ENCODE assay signal across 2 cellular contexts in genomic region chr10:119413738-119414611, GRCh38.
TF ChIP-seq lines count a peak whose summit lies in the region.

No MANE protein-coding gene starts in this region.

TF ChIP-seq in IMR-90, 13 proteins besides CTCF, POLR2A, EP300 and RAD21:
- TF ChIP-seq MAFK (IDR thresholded peaks at IDR 0.05; ENCODE audit: low read depth, low read length) (no peak), NFE2L2 (IDR thresholded peaks at IDR 0.05; ENCODE audit: low read depth, low read length) (peak; percentile 45), MXI1 (IDR thresholded peaks at IDR 0.05; ENCODE audit: borderline replicate concordance, low read depth, low read length) (peak; percentile 50; the same call in 1 of the 2 replicates), CEBPB (IDR thresholded peaks at IDR 0.05; ENCODE audit: low read depth, low read length) (peak; percentile 88), BHLHE40 (IDR thresholded peaks at IDR 0.05; ENCODE audit: low read depth, low read length) (peak; percentile 37), RCOR1 (IDR thresholded peaks at IDR 0.05; ENCODE audit: insufficient replicate concordance, low read length) (no peak), MAZ (IDR thresholded peaks at IDR 0.05; ENCODE audit: borderline replicate concordance, low read depth, low read length) (peak; percentile 93; the same call in 1 of the 2 replicates), ELK1 (IDR thresholded peaks at IDR 0.05; ENCODE audit: borderline replicate concordance, low read depth, low read length) (no peak), RFX5 (IDR thresholded peaks at IDR 0.05; ENCODE audit: low read depth, low read length) (no peak), FOS (IDR thresholded peaks at IDR 0.05; ENCODE audit: low read depth, low read length) (peak; percentile 61; the same call in 1 of the 2 replicates), CHD1 (IDR thresholded peaks at IDR 0.05; ENCODE audit: low read depth, low read length) (no peak), SMC3 (IDR thresholded peaks at IDR 0.05; ENCODE audit: low read depth, low read length) (peak; percentile 4; the same call in 1 of the 2 replicates)
- TF ChIP-seq, protein P1, sequence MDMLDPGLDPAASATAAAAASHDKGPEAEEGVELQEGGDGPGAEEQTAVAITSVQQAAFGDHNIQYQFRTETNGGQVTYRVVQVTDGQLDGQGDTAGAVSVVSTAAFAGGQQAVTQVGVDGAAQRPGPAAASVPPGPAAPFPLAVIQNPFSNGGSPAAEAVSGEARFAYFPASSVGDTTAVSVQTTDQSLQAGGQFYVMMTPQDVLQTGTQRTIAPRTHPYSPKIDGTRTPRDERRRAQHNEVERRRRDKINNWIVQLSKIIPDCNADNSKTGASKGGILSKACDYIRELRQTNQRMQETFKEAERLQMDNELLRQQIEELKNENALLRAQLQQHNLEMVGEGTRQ (IDR thresholded peaks at IDR 0.05; ENCODE audit: low read depth, low read length) = peak; percentile 90
TF ChIP-seq in IMR-90: peak in this region for 8.

TF ChIP-seq in H1, 55 proteins besides CTCF, POLR2A, EP300 and RAD21:
- TF ChIP-seq, protein P2, sequence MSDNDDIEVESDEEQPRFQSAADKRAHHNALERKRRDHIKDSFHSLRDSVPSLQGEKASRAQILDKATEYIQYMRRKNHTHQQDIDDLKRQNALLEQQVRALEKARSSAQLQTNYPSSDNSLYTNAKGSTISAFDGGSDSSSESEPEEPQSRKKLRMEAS (IDR thresholded peaks at IDR 0.05) = no peak
- TF ChIP-seq RBBP5 (IDR thresholded peaks at IDR 0.05; ENCODE audit: borderline replicate concordance, low read depth, low read length) = peak; percentile 41; the same call in 1 of the 2 replicates
- no peak for TF ChIP-seq BCL11A (IDR thresholded peaks at IDR 0.05; ENCODE audit: low read depth in 2 of 2, low read length in 2 of 2)
- no peak for TF ChIP-seq SIRT6 (IDR thresholded peaks at IDR 0.05; ENCODE audit: low read length)
- TF ChIP-seq CREB1 (IDR thresholded peaks at IDR 0.05) = no peak
